In the genomic region with DNA sequence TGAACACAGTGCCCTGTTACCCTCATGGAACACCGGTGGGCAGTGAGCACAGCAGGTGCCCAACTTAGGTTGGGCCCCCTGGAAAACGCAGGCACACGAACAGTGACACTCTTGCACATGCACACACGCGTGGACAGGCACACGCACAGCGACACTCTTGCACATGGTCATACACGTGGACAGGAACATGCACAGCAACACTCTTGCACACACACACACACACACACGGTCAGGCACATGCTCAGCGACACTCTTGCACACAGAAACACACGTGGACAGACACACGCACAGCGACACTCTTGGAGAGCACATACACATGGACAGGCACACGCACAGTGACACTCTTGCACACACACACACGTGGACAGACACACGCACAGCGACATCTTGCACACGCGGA, we compare ENCODE assay signal across 15 cellular contexts.
A peak's percentile ranks its signal among the peaks of the same experiment; 100 is the strongest.
DNase-seq lines count a peak whose midpoint lies in the region; ATAC-seq, FAIRE-seq and TF ChIP-seq lines count a peak whose summit lies in the region.
"Had no signal": no experiment of that assay in that cellular context is flagged by ENCODE, and none has a peak within 500 bp of the region (broad histone marks: within the 10 kb centered on the region; RNA-seq: fewer than 3 reads in every experiment).

No MANE protein-coding gene starts in this region.

- no peak overlapping the region for H2BK5ac ChIP-seq in trophoblast cell (ENCODE audit: low read depth, low read length, poor library complexity)

- no peaks in the 10 kb centered on the region for H3K27me3 ChIP-seq in BLaER1
- no peaks in the 10 kb centered on the region for H3K27me3 ChIP-seq in DND-41 (ENCODE audit: insufficient read depth, low read length, poor library complexity)
- H3K27me3 ChIP-seq in bronchial epithelial cell (ENCODE audit: control insufficient read depth, insufficient read depth, low read length) = no peaks in the 10 kb centered on the region
- H3K27me3 ChIP-seq in trophoblast cell (ENCODE audit: insufficient read depth, low read length) = no peaks in the 10 kb centered on the region

- H2BK120ac ChIP-seq in trophoblast cell (ENCODE audit: insufficient read depth, low read length, poor library complexity) = no peak overlapping the region

- H3K23ac ChIP-seq in trophoblast cell (ENCODE audit: low read length) = no peak overlapping the region

- peaks cover 80% of the 10 kb centered on the region for H3K4me1 ChIP-seq in BLaER1
- H3K4me1 ChIP-seq in DND-41 (ENCODE audit: insufficient read depth, low read length) = peaks cover 27% of the 10 kb centered on the region
- H3K4me1 ChIP-seq in trophoblast cell (ENCODE audit: control insufficient read depth in 1 of 2, insufficient read depth in 2 of 2, low read length in 2 of 2) = no peaks in the 10 kb centered on the region

- no peak overlapping the region for H3K4ac ChIP-seq in trophoblast cell (ENCODE audit: low read depth, low read length)

- H3K79me2 ChIP-seq in DND-41 (ENCODE audit: insufficient read depth, low read length) (no peaks in the 10 kb centered on the region), trophoblast cell (ENCODE audit: control insufficient read depth, insufficient read depth, low read length, poor library complexity) (no peaks in the 10 kb centered on the region)

- no peaks in the 10 kb centered on the region for H4K20me1 ChIP-seq in BLaER1
- H4K20me1 ChIP-seq in DND-41 (ENCODE audit: insufficient read depth, low read length) = no peaks in the 10 kb centered on the region

- H3K9me3 ChIP-seq in BLaER1 = no peaks in the 10 kb centered on the region
- H3K9me3 ChIP-seq in DND-41 (ENCODE audit: insufficient read depth, low read length, severe bottlenecking) = no peaks in the 10 kb centered on the region
- H3K9me3 ChIP-seq in trophoblast cell (ENCODE audit: insufficient read depth, low read depth, low read length) = peaks cover 5% of the 10 kb centered on the region

- no peak overlapping the region for H2AFZ ChIP-seq in DND-41 (ENCODE audit: low read depth, low read length)
- no peak overlapping the region for H2AFZ ChIP-seq in trophoblast cell (ENCODE audit: insufficient read depth, low read length, poor library complexity)

- no peak overlapping the region for H3K14ac ChIP-seq in trophoblast cell (ENCODE audit: low read length)

- H3K9ac ChIP-seq in BLaER1 (no peak overlapping the region), DND-41 (ENCODE audit: low read depth, low read length) (no peak overlapping the region), trophoblast cell (ENCODE audit: low read length) (no peak overlapping the region)

- H2AK5ac ChIP-seq in trophoblast cell (ENCODE audit: low read length) = no peak overlapping the region

- no peak overlapping the region for H3K18ac ChIP-seq in trophoblast cell (ENCODE audit: low read length)

- WGBS in trophoblast cell (ENCODE audit: extremely low coverage, insufficient coverage, insufficient read length) = no CpG with 5 or more reads among the region's 19 CpGs

- no peak overlapping the region for H2BK12ac ChIP-seq in trophoblast cell (ENCODE audit: low read length)

- no peak overlapping the region for H4K91ac ChIP-seq in trophoblast cell (ENCODE audit: low read depth, low read length)

- TF ChIP-seq CTCF in DND-41 (IDR thresholded peaks at IDR 0.05; ENCODE audit: borderline replicate concordance, extremely low read depth, low read length, poor library complexity, severe bottlenecking) (no peak), bronchial epithelial cell (IDR thresholded peaks at IDR 0.05; ENCODE audit: insufficient read depth, low read length, severe bottlenecking) (no peak)

- no peak for ATAC-seq in DND-41 (ENCODE audit: insufficient read depth, low read depth)
- no peak for ATAC-seq in HG03521 (IDR thresholded peaks at IDR 0.05; ENCODE audit: unreplicated experiment)
- ATAC-seq: CD8-positive, alpha-beta T cell; HCT116 had no signal

- 0 out of 2 replicates have a peak overlapping the region, but pooled peaks have one; percentile 1 for H3K27ac ChIP-seq in BLaER1
- H3K27ac ChIP-seq in DND-41 (ENCODE audit: low read length) = peak overlapping the region; percentile 12; the same call in 1 of the 2 replicates
- no peak overlapping the region for H3K27ac ChIP-seq in trophoblast cell (ENCODE audit: low read depth, low read length)

- H4K12ac ChIP-seq in trophoblast cell (ENCODE audit: low read depth, low read length) = no peak overlapping the region

- H3K79me1 ChIP-seq in trophoblast cell (ENCODE audit: low read length) = no peaks in the 10 kb centered on the region

- H4K8ac ChIP-seq in trophoblast cell (ENCODE audit: low read depth, low read length) = no peak overlapping the region

- peak; percentile 99 for FAIRE-seq in bronchial epithelial cell (lab: Jason Lieb, UNC)
- FAIRE-seq: A204.1, D721Med, GM19239 had no signal

- DNase-seq in DND-41 (no peak), bronchial epithelial cell (ENCODE audit: low read depth) (no peak), trophoblast cell (no peak), SK-N-DZ (ENCODE audit: low spot score) (no peak), DMS79 treated with DMSO at 0.1 percent for 48 hours (lab: John Stamatoyannopoulos, UW) (no peak)
- DNase-seq: CD8-positive, alpha-beta T cell; COR-L47; DMS153; GF-D8 had no signal

- no peak overlapping the region for H3K4me3 ChIP-seq in BLaER1
- H3K4me3 ChIP-seq in DND-41 (ENCODE audit: low read depth in 1 of 2, low read length in 2 of 2) = no peak overlapping the region
- H3K4me3 ChIP-seq in bronchial epithelial cell (ENCODE audit: low read depth, low read length) = no peak overlapping the region
- peak overlapping the region; percentile 10 for H3K4me3 ChIP-seq in trophoblast cell (ENCODE audit: low read depth, low read length)

- H3K4me2 ChIP-seq in BLaER1 (peak overlapping the region; percentile 68), DND-41 (ENCODE audit: insufficient read depth, low read length) (no peak overlapping the region), trophoblast cell (ENCODE audit: low read length) (no peak overlapping the region)

- H3K36me3 ChIP-seq in BLaER1 (no peaks in the 10 kb centered on the region), DND-41 (ENCODE audit: insufficient read depth, low read length) (no peaks in the 10 kb centered on the region), bronchial epithelial cell (ENCODE audit: control insufficient read depth, insufficient read depth, low read length) (no peaks in the 10 kb centered on the region), trophoblast cell (ENCODE audit: control insufficient read depth in 1 of 2, insufficient read depth in 2 of 2, low read length in 2 of 2) (no peaks in the 10 kb centered on the region)
